Comparison of ENCODE assay signal across 1 cellular context in the genomic region with DNA sequence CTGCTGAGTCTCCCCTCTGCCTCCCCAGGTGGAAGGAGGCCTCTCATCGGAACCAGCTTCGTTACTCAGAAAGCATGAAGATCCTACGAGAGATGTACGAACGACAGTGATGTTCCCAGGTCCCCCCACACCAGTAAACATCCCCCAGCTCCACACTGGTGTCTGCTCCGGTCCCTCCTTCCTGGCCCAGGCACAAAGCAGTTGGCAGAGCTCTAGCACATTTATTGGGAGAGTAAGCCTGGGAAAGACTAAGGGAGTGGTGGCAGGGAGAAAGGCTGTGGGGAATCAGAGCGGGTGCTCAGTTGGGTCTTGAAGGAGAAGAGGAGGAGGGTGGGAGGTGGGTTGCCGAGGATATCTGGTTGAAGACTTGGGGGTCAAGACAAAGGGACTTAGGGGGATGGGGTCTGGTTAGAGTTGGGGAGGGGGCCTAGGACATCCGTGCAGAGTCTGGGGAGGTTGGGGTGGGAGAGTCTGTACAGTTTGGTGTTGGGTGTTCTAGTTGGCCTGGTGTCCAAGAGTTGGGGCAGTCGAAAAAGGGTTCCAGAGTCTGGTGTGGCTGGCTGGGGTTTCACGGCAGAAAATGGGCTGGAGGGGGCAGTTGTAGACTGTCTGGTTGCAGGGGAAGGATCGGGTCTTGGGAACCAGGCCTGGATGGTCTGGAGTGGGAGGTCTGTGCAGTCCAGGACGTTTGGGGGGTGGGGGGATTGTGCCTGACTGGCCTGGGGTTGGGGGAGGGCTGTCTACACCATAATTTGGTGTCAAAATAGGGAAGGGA.
TF ChIP-seq lines count a peak whose summit lies in the region.

No MANE protein-coding gene starts in this region.

TF ChIP-seq in WTC11, 78 proteins besides CTCF, POLR2A, EP300 and RAD21 (continued from another document):
- TF ChIP-seq, protein P1, sequence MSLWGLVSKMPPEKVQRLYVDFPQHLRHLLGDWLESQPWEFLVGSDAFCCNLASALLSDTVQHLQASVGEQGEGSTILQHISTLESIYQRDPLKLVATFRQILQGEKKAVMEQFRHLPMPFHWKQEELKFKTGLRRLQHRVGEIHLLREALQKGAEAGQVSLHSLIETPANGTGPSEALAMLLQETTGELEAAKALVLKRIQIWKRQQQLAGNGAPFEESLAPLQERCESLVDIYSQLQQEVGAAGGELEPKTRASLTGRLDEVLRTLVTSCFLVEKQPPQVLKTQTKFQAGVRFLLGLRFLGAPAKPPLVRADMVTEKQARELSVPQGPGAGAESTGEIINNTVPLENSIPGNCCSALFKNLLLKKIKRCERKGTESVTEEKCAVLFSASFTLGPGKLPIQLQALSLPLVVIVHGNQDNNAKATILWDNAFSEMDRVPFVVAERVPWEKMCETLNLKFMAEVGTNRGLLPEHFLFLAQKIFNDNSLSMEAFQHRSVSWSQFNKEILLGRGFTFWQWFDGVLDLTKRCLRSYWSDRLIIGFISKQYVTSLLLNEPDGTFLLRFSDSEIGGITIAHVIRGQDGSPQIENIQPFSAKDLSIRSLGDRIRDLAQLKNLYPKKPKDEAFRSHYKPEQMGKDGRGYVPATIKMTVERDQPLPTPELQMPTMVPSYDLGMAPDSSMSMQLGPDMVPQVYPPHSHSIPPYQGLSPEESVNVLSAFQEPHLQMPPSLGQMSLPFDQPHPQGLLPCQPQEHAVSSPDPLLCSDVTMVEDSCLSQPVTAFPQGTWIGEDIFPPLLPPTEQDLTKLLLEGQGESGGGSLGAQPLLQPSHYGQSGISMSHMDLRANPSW (CRISPR knock-in tag; conservative IDR thresholded peaks at IDR 0.05; ENCODE audit: low read depth): no peak
- no peak for TF ChIP-seq KAT7 (CRISPR knock-in tag; IDR thresholded peaks at IDR 0.05; ENCODE audit: borderline replicate concordance)
